In the genomic region with DNA sequence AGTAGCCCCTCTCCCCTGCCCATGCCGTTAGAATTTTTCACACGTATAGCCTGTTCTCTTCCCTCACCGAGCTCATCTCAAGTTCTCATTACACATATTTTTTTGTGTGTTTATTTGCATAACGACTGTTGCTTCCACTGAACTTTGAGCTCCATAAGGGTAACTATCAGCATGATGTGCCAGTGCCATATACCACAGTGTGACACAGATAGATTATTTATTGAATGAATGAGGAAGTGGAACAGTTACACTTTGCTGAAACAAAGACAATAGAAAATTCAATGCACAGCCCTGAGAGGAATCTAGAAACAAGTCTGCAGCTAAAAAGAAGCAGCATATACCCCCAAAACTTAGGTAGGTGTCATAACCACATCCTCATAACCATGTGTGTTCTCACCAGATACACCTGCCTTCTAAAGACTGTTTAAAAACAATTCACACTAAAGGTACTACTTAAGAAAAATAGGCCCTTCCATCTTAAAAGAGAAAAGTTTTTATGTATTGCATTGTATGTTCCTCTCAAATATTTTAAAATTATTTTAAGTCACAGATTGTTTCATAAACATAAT, we compare ENCODE assay signal across 25 cellular contexts.
"Had no signal": no experiment of that assay in that cellular context is flagged by ENCODE, and none has a peak within 500 bp of the region (broad histone marks: within the 10 kb centered on the region; RNA-seq: fewer than 3 reads in every experiment).

No MANE protein-coding gene starts in this region.

- H3K9me3 Mint-ChIP-seq: neural crest cell had no signal

- H3K4me3 ChIP-seq: gastroesophageal sphincter, smooth muscle cell, vagina had no signal

- H3K36me3 ChIP-seq: gastroesophageal sphincter, vagina had no signal

- ATAC-seq: gastroesophageal sphincter; left cardiac atrium; sciatic nerve; stimulated activated naive B cell treated with anti-CD40 and anti-IgM and Interleukin-4, amounts not matched to agents 10 μg/mL and 1 μg/mL and 100 μg/mL, for 72 hours; WTC11 had no signal

- H3K4me3 Mint-ChIP-seq: activated naive CD8-positive, alpha-beta T cell; memory B cell; neural crest cell; stimulated activated naive B cell treated with anti-CD40 and anti-IgM and Interleukin-4, amounts not matched to agents 10 μg/mL and 1 μg/mL and 100 μg/mL, for 72 hours; type B pancreatic cell; WTC11 had no signal

- H3K9me3 ChIP-seq: gastroesophageal sphincter, vagina had no signal

- FAIRE-seq: bronchial epithelial cell, islet of Langerhans had no signal

- H3K36me3 Mint-ChIP-seq: activated naive CD8-positive, alpha-beta T cell; memory B cell; stimulated activated naive B cell treated with anti-CD40 and anti-IgM and Interleukin-4, amounts not matched to agents 10 μg/mL and 1 μg/mL and 100 μg/mL, for 72 hours; type B pancreatic cell; WTC11 had no signal

- H3K27ac ChIP-seq: epithelial cell of prostate, gastroesophageal sphincter, vagina had no signal

- H3K27ac Mint-ChIP-seq: activated naive CD8-positive, alpha-beta T cell; activated T-helper 2 cell treated with anti-CD3 and anti-CD28 coated beads, Interferon-gamma antibody, Interleukin-2, Interleukin-4, amounts not matched to agents 10 μg/mL and 5 μg/mL and 100 μg/mL, durations not matched to agents 14 hours and 24 hours and 36 hours; memory B cell; stimulated activated naive B cell treated with anti-CD40 and anti-IgM and Interleukin-4, amounts not matched to agents 10 μg/mL and 1 μg/mL and 100 μg/mL, for 72 hours; type B pancreatic cell; WTC11 had no signal

- H3K27me3 ChIP-seq: gastroesophageal sphincter, vagina had no signal

- DNase-seq: activated naive CD4-positive, alpha-beta T cell; activated T-cell treated with anti-CD3 and anti-CD28 coated beads, Interleukin-2, amount 50 U/mL, for 1 hour; cortex of kidney; head of caudate nucleus; hypothalamus; left cardiac atrium; occipital lobe; posterior cingulate gyrus; stimulated activated CD4-positive, alpha-beta T cell treated with anti-CD3 and anti-CD28 coated beads, Interleukin-15, amount 100 ng/mL, for 24 hours; stimulated activated CD4-positive, alpha-beta T cell treated with anti-CD3 and anti-CD28 coated beads, Interleukin-2, amount 100 ng/mL, for 48 hours; stimulated activated CD8-positive, alpha-beta memory T cell treated with anti-CD3 and anti-CD28 coated beads, Interleukin-4, amount 100 ng/mL, for 48 hours; stimulated activated naive B cell treated with anti-CD40 and anti-IgM and Interleukin-4, amounts not matched to agents 10 μg/mL and 1 μg/mL and 100 μg/mL, for 72 hours had no signal

- H3K27me3 Mint-ChIP-seq: activated naive CD8-positive, alpha-beta T cell; memory B cell; stimulated activated naive B cell treated with anti-CD40 and anti-IgM and Interleukin-4, amounts not matched to agents 10 μg/mL and 1 μg/mL and 100 μg/mL, for 72 hours; type B pancreatic cell had no signal

- H3K4me1 Mint-ChIP-seq: memory B cell; neural crest cell; stimulated activated naive B cell treated with anti-CD40 and anti-IgM and Interleukin-4, amounts not matched to agents 10 μg/mL and 1 μg/mL and 100 μg/mL, for 72 hours; WTC11 had no signal

- H3K4me2 ChIP-seq: smooth muscle cell had no signal

- H3K4me1 ChIP-seq: gastroesophageal sphincter, vagina had no signal
